Comparison of ENCODE assay signal across 1 cellular context in genomic region chr6:3784885-3785744, GRCh38.
TF ChIP-seq lines count a peak whose summit lies in the region.

No MANE protein-coding gene starts in this region.

TF ChIP-seq in HepG2, 621 proteins besides CTCF, POLR2A, EP300 and RAD21 (continued from another document):
- TF ChIP-seq ZNF660 (CRISPR knock-in tag; IDR thresholded peaks at IDR 0.05; ENCODE audit: borderline replicate concordance, low read depth) = no peak
